ENCODE assay signal across 6 cellular contexts in the genomic region with DNA sequence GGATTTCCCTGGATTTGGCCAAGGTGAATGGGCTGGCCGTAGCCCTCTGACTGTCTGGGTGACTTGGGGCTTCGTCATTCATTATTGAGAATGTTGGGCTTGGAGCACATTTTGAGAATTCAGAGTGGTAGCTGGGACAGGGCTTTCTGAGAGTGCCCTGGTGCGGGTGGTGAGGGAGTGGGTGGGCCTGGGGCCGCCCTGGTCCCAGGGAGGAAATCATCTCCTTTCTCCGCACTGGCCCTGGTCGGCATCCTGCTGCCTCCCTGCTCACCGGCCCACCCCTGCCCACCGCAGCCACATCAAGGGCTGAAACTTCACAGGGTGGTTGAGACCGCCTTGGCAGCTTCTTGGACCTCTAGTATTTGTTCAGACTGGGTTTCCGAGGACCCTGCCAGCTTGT. TPM values are rescaled to one million over a fixed set of nuclear protein-coding genes. Genes with fewer than 3 reads are reported as not detected.
"Had no signal": no experiment of that assay in that cellular context is flagged by ENCODE, and none has a peak within 500 bp of the region (broad histone marks: within the 10 kb centered on the region; RNA-seq: fewer than 3 reads in every experiment).

No MANE protein-coding gene starts in this region.

RNA-seq across cellular contexts. Expression of gene SPDYE17, which starts 49.7 kb away (rescaled TPM):
- total RNA-seq: HepG2, HT-29, HT1080, IMR-90, K562 had no signal
- polyA plus RNA-seq: HepG2, IgD-negative memory B cell, IMR-90, K562 had no signal
